In genomic region chr3:119676020-119676419, GRCh38 we compare ENCODE assay signal across 8 cellular contexts. TPM values are rescaled to one million over a fixed set of nuclear protein-coding genes. Genes with fewer than 3 reads are reported as not detected.
A peak's percentile ranks its signal among the peaks of the same experiment; 100 is the strongest.
DNase-seq lines count a peak whose midpoint lies in the region; ATAC-seq and TF ChIP-seq lines count a peak whose summit lies in the region.

No MANE protein-coding gene starts in this region.

- intact Hi-C loops in PC-3 (cut with micrococcal nuclease), result loop anchor here (1.0 to 2.0 kb wide), 2 partner anchors 97 to 151 kb away; partner anchors contain the start of gene ADPRH

- no peaks in the 10 kb centered on the region for H3K27me3 Mint-ChIP-seq in progenitor cell of endocrine pancreas

- POLR2A ChIA-PET in PC-3 (lab: Charles Lee; ENCODE audit: unreplicated experiment), result interaction anchor here (1.0 kb wide), 1 partner anchor 12 kb away, joined by 5 read pairs; no protein-coding TSS in a partner anchor

- H3K4me2 ChIP-seq in DOHH2 (ENCODE audit: low read length), result peak overlapping the region; percentile 66
- peak overlapping the region; percentile 90 for H3K4me2 ChIP-seq in PC-3 (ENCODE audit: low read length)

- no peak for TF ChIP-seq CTCF in DOHH2 (IDR thresholded peaks at IDR 0.05; ENCODE audit: low read depth, low read length, poor library complexity, severe bottlenecking)
- TF ChIP-seq CTCF in PC-3 (conservative IDR thresholded peaks at IDR 0.05; ENCODE audit: low read depth, low read length), result no peak
- no peak for TF ChIP-seq CTCF in progenitor cell of endocrine pancreas (IDR thresholded peaks at IDR 0.05; ENCODE audit: unreplicated experiment)

- H3F3A ChIP-seq in DOHH2 (ENCODE audit: control insufficient read depth, insufficient read depth) (peaks cover 6% of the 10 kb centered on the region), PC-3 (ENCODE audit: low read length, unreplicated experiment) (no peaks in the 10 kb centered on the region)

- H3K9me3 ChIP-seq in DOHH2 (ENCODE audit: control insufficient read depth, insufficient read depth, low read length) (no peaks in the 10 kb centered on the region), PC-3 (ENCODE audit: low read length) (no peaks in the 10 kb centered on the region)

- peak overlapping the region; percentile 95 for H3K4me3 ChIP-seq in DOHH2 (ENCODE audit: low read length)
- H3K4me3 ChIP-seq in PC-3 (ENCODE audit: low read length), result peak overlapping the region; percentile 84

- peak overlapping the region; percentile 80 for H3K9ac ChIP-seq in PC-3 (ENCODE audit: low read length)

- no TSS peak for BruUV-seq in PC-3 (replicated peaks; lab: Mats Ljungman, UMichigan)

- no peaks in the 10 kb centered on the region for H3K9me2 ChIP-seq in DOHH2 (replicated peaks; ENCODE audit: control insufficient read depth, low read length)
- no peaks in the 10 kb centered on the region for H3K9me2 ChIP-seq in PC-3 (replicated peaks; ENCODE audit: low read length)

- ATAC-seq in PC-3 (no peak), esophagus mucosa (peak; percentile 21), GM18517 (IDR thresholded peaks at IDR 0.05; ENCODE audit: unreplicated experiment) (no peak), GM19324 (IDR thresholded peaks at IDR 0.05; ENCODE audit: low FRiP score, unreplicated experiment) (no peak)

- peaks cover 9% of the 10 kb centered on the region for H3K36me3 Mint-ChIP-seq in progenitor cell of endocrine pancreas (ENCODE audit: insufficient read depth)

- H3K4me1 ChIP-seq in DOHH2 (ENCODE audit: control insufficient read depth, low read length) (peaks cover 16% of the 10 kb centered on the region), PC-3 (ENCODE audit: insufficient read depth, low read length) (peaks cover 18% of the 10 kb centered on the region)

- H3K27ac ChIP-seq in DOHH2 (ENCODE audit: low read depth, low read length) (no peak overlapping the region; the same call in 1 of the 2 replicates), PC-3 (ENCODE audit: low read length) (no peak overlapping the region)

- H4K20me1 ChIP-seq in DOHH2 (ENCODE audit: control insufficient read depth, insufficient read depth, low read depth, low read length) (no peaks in the 10 kb centered on the region), PC-3 (ENCODE audit: low read length) (no peaks in the 10 kb centered on the region)

- no peak overlapping the region for H2AFZ ChIP-seq in PC-3 (ENCODE audit: low read length)

- no peaks in the 10 kb centered on the region for H3K9me3 Mint-ChIP-seq in progenitor cell of endocrine pancreas (ENCODE audit: low read depth)

- H3K79me2 ChIP-seq in DOHH2 (ENCODE audit: control insufficient read depth, low read length) (peaks cover 22% of the 10 kb centered on the region), PC-3 (ENCODE audit: low read length) (peaks cover 20% of the 10 kb centered on the region)

- H3K4me1 Mint-ChIP-seq in progenitor cell of endocrine pancreas (ENCODE audit: low read depth), result peaks cover 17% of the 10 kb centered on the region

- H3K4me3 Mint-ChIP-seq in progenitor cell of endocrine pancreas (ENCODE audit: low read depth), result peak overlapping the region; percentile 90

- no peak for DNase-seq in PC-3
- DNase-seq in progenitor cell of endocrine pancreas (ENCODE audit: low spot score, unreplicated experiment), result no peak
- no peak for DNase-seq in NCI-H1930 (lab: John Stamatoyannopoulos, UW)
- DNase-seq in central memory CD4-positive, alpha-beta T cell, result no peak

- CTCF ChIA-PET in PC-3 (lab: Charles Lee), result no interaction called here

- H3K27ac Mint-ChIP-seq in progenitor cell of endocrine pancreas, result peak overlapping the region; percentile 95

- no peaks in the 10 kb centered on the region for H3K27me3 ChIP-seq in DOHH2 (ENCODE audit: control insufficient read depth, low read length)
- H3K27me3 ChIP-seq in PC-3 (ENCODE audit: low read length), result no peaks in the 10 kb centered on the region

- peaks cover 47% of the 10 kb centered on the region for H3K36me3 ChIP-seq in DOHH2 (ENCODE audit: control insufficient read depth, low read length)
- H3K36me3 ChIP-seq in PC-3 (ENCODE audit: low read depth, low read length), result peaks cover 34% of the 10 kb centered on the region

RNA-seq across cellular contexts. Expression of gene COX17, which starts 1.2 kb away (rescaled TPM):
- 102 and 159 TPM in 2 replicates for total RNA-seq in PC-3 (2014; rRNA removed)
- total RNA-seq in esophagus mucosa, result 24.9 TPM
- total RNA-seq in progenitor cell of endocrine pancreas, result 29.9 and 35.4 TPM in 2 replicates

RNA-seq across cellular contexts. Expression of gene POPDC2, which starts 15.6 kb away (rescaled TPM):
- 0.62 and 0.98 TPM in 2 replicates for total RNA-seq in PC-3 (2014; rRNA removed)
- total RNA-seq in esophagus mucosa, result 0.60 TPM
- total RNA-seq in progenitor cell of endocrine pancreas, result 2.9 and 3.8 TPM in 2 replicates

RNA-seq across cellular contexts. Expression of gene CFAP91, which starts 26.8 kb away (rescaled TPM):
- total RNA-seq in PC-3 (2014; rRNA removed) (0.17 and 1.1 TPM in 2 replicates), esophagus mucosa (not detected), progenitor cell of endocrine pancreas (63.0 and 75.0 TPM in 2 replicates)

Comparison
In these comparisons a context has a peak if more than half of its experiments do, and no peak if none do; other contexts are left out.
1. RNA of gene CFAP91, which starts 26.8 kb away (total RNA-seq): 63.0 to 75.0 TPM in progenitor cell of endocrine pancreas; 0.17 to 1.1 TPM in PC-3 and not detected in esophagus mucosa (single experiment); every median in the first group is over 10 times any median in the second.